In genomic region chr12:6201199-6201608, GRCh38 we compare ENCODE assay signal across 8 cellular contexts. TPM values are rescaled to one million over a fixed set of nuclear protein-coding genes. Genes with fewer than 3 reads are reported as not detected.
DNase-seq lines count a peak whose midpoint lies in the region; ATAC-seq and TF ChIP-seq lines count a peak whose summit lies in the region.

No MANE protein-coding gene starts in this region.

- DNase-seq in HFF-Myc (ENCODE audit: extremely low read depth, low read depth) (no peak), RPMI8226 (peak; percentile 86), fibroblast of lung (ENCODE audit: low read depth in 2 of 2) (no peak), H4 (ENCODE audit: low spot score) (no peak), retina (no peak)
- DNase-seq in effector CD8-positive, alpha-beta T cell (lab: John Stamatoyannopoulos, UW), result no peak

- H3K9me3 ChIP-seq in fibroblast of lung (ENCODE audit: control insufficient read depth, insufficient read depth, low read depth, low read length) (no peaks in the 10 kb centered on the region), parathyroid adenoma (ENCODE audit: control insufficient read depth, low read length) (no peaks in the 10 kb centered on the region)

- H3K4me2 ChIP-seq in fibroblast of lung (ENCODE audit: extremely low read depth, insufficient read depth, low read length), result peak overlapping the region; percentile 71
- H3K4me2 ChIP-seq in parathyroid adenoma (ENCODE audit: low read length), result peak overlapping the region; percentile 90

- no peaks in the 10 kb centered on the region for H4K20me1 ChIP-seq in fibroblast of lung (ENCODE audit: control insufficient read depth, extremely low read depth, insufficient read depth, low read length)

- peaks cover 56% of the 10 kb centered on the region for H3K79me2 ChIP-seq in fibroblast of lung (ENCODE audit: control insufficient read depth, insufficient read depth, low read length)
- H3K79me2 ChIP-seq in parathyroid adenoma, result peaks cover 53% of the 10 kb centered on the region

- peaks cover 2% of the 10 kb centered on the region for H3K36me3 ChIP-seq in fibroblast of lung (ENCODE audit: control insufficient read depth, insufficient read depth, low read length)
- no peaks in the 10 kb centered on the region for H3K36me3 ChIP-seq in parathyroid adenoma (ENCODE audit: control insufficient read depth, insufficient read depth, low read length)

- H3K4me3 ChIP-seq in HFF-Myc (replicated peaks; ENCODE audit: low read depth, low read length), result peak overlapping the region; percentile 86
- peak overlapping the region; percentile 53 to 92 (median 76) for H3K4me3 ChIP-seq in fibroblast of lung (replicated peaks in 1 of 4; ENCODE audit: control extremely low read depth in 1 of 4, insufficient read depth in 1 of 4, low read depth in 3 of 4, low read length in 4 of 4)
- peak overlapping the region; percentile 99 for H3K4me3 ChIP-seq in parathyroid adenoma (ENCODE audit: low read depth, low read length)

- H3K27me3 ChIP-seq in fibroblast of lung (ENCODE audit: control insufficient read depth, insufficient read depth, low read length), result no peaks in the 10 kb centered on the region
- no peaks in the 10 kb centered on the region for H3K27me3 ChIP-seq in parathyroid adenoma (ENCODE audit: control insufficient read depth, insufficient read depth, low read length)

- no peak overlapping the region for H2AFZ ChIP-seq in fibroblast of lung (ENCODE audit: low read length)
- no peak overlapping the region for H2AFZ ChIP-seq in parathyroid adenoma

- no peak for ATAC-seq in HG02798 (IDR thresholded peaks at IDR 0.05; ENCODE audit: poor library complexity, unreplicated experiment)

- peak overlapping the region; percentile 67 for H3K27ac ChIP-seq in fibroblast of lung (ENCODE audit: insufficient read depth, low read length)
- peak overlapping the region; percentile 99 for H3K27ac ChIP-seq in parathyroid adenoma

- H3K4me1 ChIP-seq in fibroblast of lung (ENCODE audit: control insufficient read depth, extremely low read depth, insufficient read depth, low read length) (peaks cover 9% of the 10 kb centered on the region), parathyroid adenoma (peaks cover 56% of the 10 kb centered on the region)

- H3K9ac ChIP-seq in fibroblast of lung (ENCODE audit: insufficient read depth, low read length) (peak overlapping the region; percentile 73), parathyroid adenoma (peak overlapping the region; percentile 100)

- TF ChIP-seq CTCF in HFF-Myc (IDR thresholded peaks at IDR 0.05; ENCODE audit: low read depth, low read length, missing control alignments) (no peak), fibroblast of lung (conservative IDR thresholded peaks at IDR 0.05 in 1 of 2, IDR thresholded peaks at IDR 0.05 in 1 of 2; ENCODE audit: low read depth in 1 of 2, low read length in 2 of 2) (no peak), parathyroid adenoma (IDR thresholded peaks at IDR 0.05) (peak; percentile 19)

RNA-seq across cellular contexts. Expression of gene CD9, which starts 1.0 kb away (rescaled TPM):
- 266 and 856 TPM in 2 replicates for total RNA-seq in fibroblast of lung
- 520 and 1,081 TPM in 2 replicates for polyA plus RNA-seq in fibroblast of lung
- 290 and 636 TPM in 2 replicates for polyA plus RNA-seq in fibroblast of lung (2012)
- 150 and 262 TPM in 2 replicates for polyA minus RNA-seq in fibroblast of lung (ENCODE audit: low replicate concordance)
- 86.6 and 133 TPM in 2 replicates for total RNA-seq in H4 (2014; rRNA removed; shearing (Covaris generic))
